In the genomic region with DNA sequence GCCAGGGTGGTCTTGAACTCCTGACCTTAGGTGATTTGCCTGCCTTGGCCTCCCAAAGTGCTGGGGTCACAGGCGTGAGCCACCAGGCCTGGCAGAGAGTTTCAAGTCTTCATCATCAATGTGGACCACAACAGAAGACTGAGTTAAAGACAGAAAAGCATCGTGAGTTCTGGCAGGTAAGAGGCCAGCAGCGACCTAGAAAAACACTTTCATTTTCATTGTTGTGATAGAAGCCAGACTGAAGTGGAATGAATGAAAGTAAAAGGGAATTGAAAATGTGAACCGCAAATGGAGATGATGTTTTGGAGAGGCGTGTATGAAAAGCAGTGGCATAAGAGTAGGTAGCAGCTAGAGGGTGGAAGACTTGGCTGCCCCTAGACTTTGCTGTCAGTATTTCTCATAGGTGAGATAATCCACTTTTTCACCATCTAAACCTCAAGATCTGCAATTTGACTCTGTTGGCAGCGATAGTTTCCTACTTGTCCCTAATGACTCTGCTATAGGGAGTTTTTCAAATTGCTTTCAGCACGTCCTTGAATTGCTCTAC, we compare ENCODE assay signal across 19 cellular contexts. TPM values are rescaled to one million over a fixed set of nuclear protein-coding genes. Genes with fewer than 3 reads are reported as not detected.
DNase-seq lines count a peak whose midpoint lies in the region; ATAC-seq, FAIRE-seq and TF ChIP-seq lines count a peak whose summit lies in the region.
"Had no signal": no experiment of that assay in that cellular context is flagged by ENCODE, and none has a peak within 500 bp of the region (broad histone marks: within the 10 kb centered on the region; RNA-seq: fewer than 3 reads in every experiment).

No MANE protein-coding gene starts in this region.

- no peaks in the 10 kb centered on the region for H4K20me1 ChIP-seq in OCI-LY3 (ENCODE audit: insufficient read depth, low read length)
- H4K20me1 ChIP-seq in GM12878 (ENCODE audit: control insufficient read depth, insufficient read depth): no peaks in the 10 kb centered on the region

- ATAC-seq in activated T-cell treated with anti-CD3 and anti-CD28 coated beads, Interleukin-2, amount 50 U/mL, for 72 hours (replicated peaks in 1 of 2): peak; percentile 34 to 66
- ATAC-seq in GM12878: peak; percentile 77
- peak; percentile 67 for ATAC-seq in stimulated activated effector memory CD8-positive, alpha-beta T cell treated with anti-CD3 and anti-CD28 coated beads, Interleukin-12 subunit alpha, Interleukin-12 subunit beta, amount 100 ng/mL, for 72 hours
- no peak for ATAC-seq in activated CD8-positive, alpha-beta T cell treated with anti-CD3 and anti-CD28 coated beads, Interleukin-2, amount 10 ng/mL, durations not matched to agents 7 days and 5 days

- H3K27me3 ChIP-seq in OCI-LY3 (ENCODE audit: low read depth, low read length) (no peaks in the 10 kb centered on the region), GM12878 (replicated peaks in 1 of 2; ENCODE audit: control insufficient read depth in 2 of 2, insufficient read depth in 2 of 2, low read length in 1 of 2) (no peaks in the 10 kb centered on the region), brain microvascular endothelial cell (replicated peaks) (no peaks in the 10 kb centered on the region)
- H3K27me3 ChIP-seq: Peyer's patch, SJCRH30 had no signal

- no peak overlapping the region for H3K4me3 Mint-ChIP-seq in activated T-cell treated with anti-CD3 and anti-CD28 coated beads, Interleukin-2, amount 50 U/mL, for 72 hours
- H3K4me3 Mint-ChIP-seq in stimulated activated effector memory CD8-positive, alpha-beta T cell treated with anti-CD3 and anti-CD28 coated beads, Interleukin-12 subunit alpha, Interleukin-12 subunit beta, amount 100 ng/mL, for 72 hours: no peak overlapping the region
- no peak overlapping the region for H3K4me3 Mint-ChIP-seq in activated CD8-positive, alpha-beta T cell treated with anti-CD3 and anti-CD28 coated beads, Interleukin-2, amount 10 ng/mL, durations not matched to agents 7 days and 5 days
- H3K4me3 Mint-ChIP-seq: B cell, CD14-positive monocyte, IgD-negative memory B cell had no signal

- H3K79me2 ChIP-seq in OCI-LY3 (ENCODE audit: low read length) (no peaks in the 10 kb centered on the region), GM12878 (ENCODE audit: control insufficient read depth, insufficient read depth, low read length) (no peaks in the 10 kb centered on the region)

- H2AFZ ChIP-seq in OCI-LY3 (ENCODE audit: low read depth, low read length) (peak overlapping the region; percentile 71; the same call in 1 of the 2 replicates), GM12878 (ENCODE audit: control insufficient read depth, low read depth, low read length) (no peak overlapping the region)

- SMC1A ChIA-PET in GM12878 (lab: Charles Lee; ENCODE audit: uncharacterized antibody, unreplicated experiment): no interaction called here

- no peak for TF ChIP-seq RAD21 in GM12878 (IDR thresholded peaks at IDR 0.05; ENCODE audit: insufficient read depth, low read depth, low read length)

- peak overlapping the region; percentile 69 for H3K4me3 ChIP-seq in OCI-LY3 (ENCODE audit: low read length)
- H3K4me3 ChIP-seq in GM12878: no peak overlapping the region
- H3K4me3 ChIP-seq in brain microvascular endothelial cell (ENCODE audit: low read depth, low read length): no peak overlapping the region
- H3K4me3 ChIP-seq: Peyer's patch, SJCRH30 had no signal

- no peaks in the 10 kb centered on the region for H3K27me3 Mint-ChIP-seq in activated T-cell treated with anti-CD3 and anti-CD28 coated beads, Interleukin-2, amount 50 U/mL, for 72 hours (ENCODE audit: low read depth)
- H3K27me3 Mint-ChIP-seq in activated CD8-positive, alpha-beta T cell treated with anti-CD3 and anti-CD28 coated beads, Interleukin-2, amount 10 ng/mL, durations not matched to agents 7 days and 5 days (ENCODE audit: low read depth): no peaks in the 10 kb centered on the region
- H3K27me3 Mint-ChIP-seq: B cell, IgD-negative memory B cell had no signal

- RAD21 ChIA-PET in GM12878 (lab: Charles Lee; ENCODE audit: unreplicated experiment): no interaction called here

- H3K9ac ChIP-seq in OCI-LY3 (ENCODE audit: low read length) (peak overlapping the region; percentile 20; the same call in 1 of the 2 replicates), GM12878 (ENCODE audit: control insufficient read depth, insufficient read depth, low read length) (no peak overlapping the region)

- POLR2A ChIA-PET in GM12878 (lab: Charles Lee): no interaction called here
- POLR2A ChIA-PET in activated CD8-positive, alpha-beta T cell treated with anti-CD3 and anti-CD28 coated beads, Interleukin-2, amount 10 ng/mL, durations not matched to agents 7 days and 5 days (lab: Charles Lee): no interaction called here

- no peaks in the 10 kb centered on the region for H3K9me3 Mint-ChIP-seq in activated T-cell treated with anti-CD3 and anti-CD28 coated beads, Interleukin-2, amount 50 U/mL, for 72 hours
- no peaks in the 10 kb centered on the region for H3K9me3 Mint-ChIP-seq in stimulated activated effector memory CD8-positive, alpha-beta T cell treated with anti-CD3 and anti-CD28 coated beads, Interleukin-12 subunit alpha, Interleukin-12 subunit beta, amount 100 ng/mL, for 72 hours
- no peaks in the 10 kb centered on the region for H3K9me3 Mint-ChIP-seq in activated CD8-positive, alpha-beta T cell treated with anti-CD3 and anti-CD28 coated beads, Interleukin-2, amount 10 ng/mL, durations not matched to agents 7 days and 5 days (ENCODE audit: insufficient read depth)

- no peaks in the 10 kb centered on the region for H3K4me1 Mint-ChIP-seq in activated T-cell treated with anti-CD3 and anti-CD28 coated beads, Interleukin-2, amount 50 U/mL, for 72 hours (ENCODE audit: low read depth)
- H3K4me1 Mint-ChIP-seq in stimulated activated effector memory CD8-positive, alpha-beta T cell treated with anti-CD3 and anti-CD28 coated beads, Interleukin-12 subunit alpha, Interleukin-12 subunit beta, amount 100 ng/mL, for 72 hours: peaks cover 6% of the 10 kb centered on the region
- no peaks in the 10 kb centered on the region for H3K4me1 Mint-ChIP-seq in activated CD8-positive, alpha-beta T cell treated with anti-CD3 and anti-CD28 coated beads, Interleukin-2, amount 10 ng/mL, durations not matched to agents 7 days and 5 days (ENCODE audit: low read depth)
- H3K4me1 Mint-ChIP-seq: B cell, CD14-positive monocyte, IgD-negative memory B cell had no signal

- intact Hi-C loops in GM12878 (cut with micrococcal nuclease; ENCODE audit: unreplicated experiment): no loop called here

- in situ Hi-C loops in GM12878 (cut with MboI): no loop called here
- in situ Hi-C loops in brain microvascular endothelial cell (cut with HindIII; ENCODE audit: low pct_ligation_motif_present, low sequenced_read_pairs): no loop called here

- H3K27ac Mint-ChIP-seq in activated T-cell treated with anti-CD3 and anti-CD28 coated beads, Interleukin-2, amount 50 U/mL, for 72 hours: no peak overlapping the region
- no peak overlapping the region for H3K27ac Mint-ChIP-seq in stimulated activated effector memory CD8-positive, alpha-beta T cell treated with anti-CD3 and anti-CD28 coated beads, Interleukin-12 subunit alpha, Interleukin-12 subunit beta, amount 100 ng/mL, for 72 hours
- H3K27ac Mint-ChIP-seq in activated CD8-positive, alpha-beta T cell treated with anti-CD3 and anti-CD28 coated beads, Interleukin-2, amount 10 ng/mL, durations not matched to agents 7 days and 5 days: no peak overlapping the region
- H3K27ac Mint-ChIP-seq: B cell, CD14-positive monocyte, IgD-negative memory B cell had no signal

- H3K4me1 ChIP-seq in OCI-LY3 (ENCODE audit: low read length) (peaks cover 18% of the 10 kb centered on the region), GM12878 (ENCODE audit: control insufficient read depth, insufficient read depth, low read length) (no peaks in the 10 kb centered on the region)
- H3K4me1 ChIP-seq: Peyer's patch, SJCRH30 had no signal

- no peak for FAIRE-seq in GM12878 (lab: Jason Lieb, UNC)

- H3K9me3 ChIP-seq in OCI-LY3 (ENCODE audit: insufficient read depth, low read length) (no peaks in the 10 kb centered on the region), GM12878 (replicated peaks; ENCODE audit: control insufficient read depth, insufficient read depth, low read length) (no peaks in the 10 kb centered on the region)
- H3K9me3 ChIP-seq: Peyer's patch, SJCRH30 had no signal

- no TSS peak for BruUV-seq in GM12878 (replicated peaks; lab: Mats Ljungman, UMichigan)

- no peak for TF ChIP-seq EP300 in GM12878 (IDR thresholded peaks at IDR 0.05; ENCODE audit: borderline replicate concordance in 1 of 2, control insufficient read depth in 1 of 2, low read depth in 2 of 2, low read length in 2 of 2)

- H3K4me2 ChIP-seq in OCI-LY3 (ENCODE audit: low read length) (peak overlapping the region; percentile 87), GM12878 (ENCODE audit: control insufficient read depth, insufficient read depth) (no peak overlapping the region)

- DNase-seq in activated T-cell treated with anti-CD3 and anti-CD28 coated beads, Interleukin-2, amount 50 U/mL, for 72 hours: no peak
- DNase-seq in activated T-cell treated with anti-CD3 and anti-CD28 coated beads, Interleukin-2, amount 50 U/mL, for 48 hours: no peak
- DNase-seq in GM12878 (ENCODE audit: low read depth, low spot score): no peak
- DNase-seq in stimulated activated effector memory CD8-positive, alpha-beta T cell treated with anti-CD3 and anti-CD28 coated beads, Interleukin-12 subunit alpha, Interleukin-12 subunit beta, amount 100 ng/mL, for 72 hours (ENCODE audit: low spot score in 2 of 2): no peak
- no peak for DNase-seq in brain microvascular endothelial cell
- no peak for DNase-seq in activated CD8-positive, alpha-beta T cell treated with anti-CD3 and anti-CD28 coated beads, Interleukin-2, amount 10 ng/mL, durations not matched to agents 7 days and 5 days
- no peak for DNase-seq in AML-193 (lab: John Stamatoyannopoulos, UW)
- DNase-seq: GOT3, HCEC 1CT, MV-4-11, NCI-H1694, NCI-H2081 treated with DMSO at 0.1 percent for 48 hours, NCI-H69, Peyer's patch, SJCRH30 had no signal

- H3K36me3 ChIP-seq in OCI-LY3 (replicated peaks; ENCODE audit: low read depth, low read length) (no peaks in the 10 kb centered on the region), GM12878 (ENCODE audit: control insufficient read depth in 2 of 2, insufficient read depth in 2 of 2, low read length in 1 of 2) (no peaks in the 10 kb centered on the region), brain microvascular endothelial cell (replicated peaks) (no peaks in the 10 kb centered on the region)
- H3K36me3 ChIP-seq: Peyer's patch, SJCRH30 had no signal

- TF ChIP-seq POLR2A in GM12878 (IDR thresholded peaks at IDR 0.05; ENCODE audit: low read depth, low read length): no peak

- H3K27ac ChIP-seq in OCI-LY3 (ENCODE audit: low read length) (peak overlapping the region; percentile 29), GM12878 (ENCODE audit: control insufficient read depth, insufficient read depth) (no peak overlapping the region), brain microvascular endothelial cell (no peak overlapping the region)
- H3K27ac ChIP-seq: Peyer's patch, SJCRH30 had no signal

- no peak; the same call in 1 of the 2 replicates for TF ChIP-seq CTCF in OCI-LY3 (IDR thresholded peaks at IDR 0.05; ENCODE audit: low read depth, low read length)
- TF ChIP-seq CTCF in GM12878 (IDR thresholded peaks at IDR 0.05 in 2 of 3, conservative IDR thresholded peaks at IDR 0.05 in 1 of 3; ENCODE audit: control insufficient read depth in 2 of 3, extremely low read depth in 1 of 3, insufficient read depth in 1 of 3, low read depth in 3 of 3, low read length in 3 of 3): no peak
- no peak for TF ChIP-seq CTCF in brain microvascular endothelial cell (IDR thresholded peaks at IDR 0.05; ENCODE audit: low read depth, low read length, missing control alignments)

- CTCF ChIA-PET in GM12878 (lab: Yijun Ruan, JAX): no interaction called here
- CTCF ChIA-PET in activated CD8-positive, alpha-beta T cell treated with anti-CD3 and anti-CD28 coated beads, Interleukin-2, amount 10 ng/mL, durations not matched to agents 7 days and 5 days (lab: Charles Lee): no interaction called here

- H3K36me3 Mint-ChIP-seq in activated T-cell treated with anti-CD3 and anti-CD28 coated beads, Interleukin-2, amount 50 U/mL, for 72 hours (ENCODE audit: insufficient read depth in 2 of 2): no peaks in the 10 kb centered on the region
- H3K36me3 Mint-ChIP-seq in stimulated activated effector memory CD8-positive, alpha-beta T cell treated with anti-CD3 and anti-CD28 coated beads, Interleukin-12 subunit alpha, Interleukin-12 subunit beta, amount 100 ng/mL, for 72 hours: no peaks in the 10 kb centered on the region
- H3K36me3 Mint-ChIP-seq in activated CD8-positive, alpha-beta T cell treated with anti-CD3 and anti-CD28 coated beads, Interleukin-2, amount 10 ng/mL, durations not matched to agents 7 days and 5 days (ENCODE audit: low read depth): no peaks in the 10 kb centered on the region
- H3K36me3 Mint-ChIP-seq: CD14-positive monocyte, IgD-negative memory B cell had no signal

- 29% methylated on average over 7 of the region's 7 CpGs for WGBS in GM12878 (ENCODE audit: insufficient coverage, insufficient replicate concordance, low lambda C conversion rate, missing lambda C conversion rate)

RNA-seq across cellular contexts. Expression of gene PLEKHA5, which starts 47.1 kb away (rescaled TPM):
- 1 to 10 TPM; 3.7 to 4.6 TPM for total RNA-seq in activated T-cell treated with anti-CD3 and anti-CD28 coated beads, Interleukin-2, amount 50 U/mL, for 72 hours
- not detected in 2 replicates for total RNA-seq in GM12878 (2013; cell fraction: nucleolus; rRNA removed)
- total RNA-seq in GM12878 (2014; rRNA removed) (0.05 and 0.11 TPM in 2 replicates), GM12878 (2014; rRNA removed; fragmentation: Illumina TruSeq; extraction: Trizol) (0.18 and 0.23 TPM in 2 replicates), GM12878 (2021) (0.33 and 0.51 TPM in 2 replicates)
- polyA plus RNA-seq in GM12878 (2011; ENCODE audit: low read depth): not detected
- polyA plus RNA-seq in GM12878 (2011; rRNA removed) (not detected in 2 replicates), GM12878 (2014; fragmentation: Illumina TruSeq; extraction: Trizol) (0.21 and 0.51 TPM in 2 replicates), GM12878 (2014; fragmentation: Nextera tagmentation; extraction: Ambion mirVana) (under 1 TPM in 1 of 2 experiments, not detected in 1; 0.09 TPM), GM12878 (2014; rRNA removed) (0.09 TPM in 2 replicates), GM12878 (2016; fragmentation: Nextera tagmentation; extraction: Ambion mirVana) (under 1 TPM in 1 of 2 experiments, not detected in 1; 0.28 TPM)
- not detected in 2 replicates for polyA plus RNA-seq in GM12878 (2011; cell fraction: cytosol; rRNA removed)
- not detected in 2 replicates for polyA plus RNA-seq in GM12878 (2011; cell fraction: nucleus; rRNA removed)
- 0.06 and 0.08 TPM in 2 replicates for polyA plus RNA-seq in GM12878 (2012)
- not detected in 2 replicates for polyA minus RNA-seq in GM12878 (2011; rRNA and poly(A)+ RNA removed)
- polyA minus RNA-seq in GM12878 (2011; cell fraction: cytosol; rRNA and poly(A)+ RNA removed): not detected in 2 replicates
- polyA minus RNA-seq in GM12878 (2011; cell fraction: nucleus; rRNA and poly(A)+ RNA removed): not detected in 2 replicates
- 1 to 10 TPM; 3.4 to 3.7 TPM for total RNA-seq in activated CD8-positive, alpha-beta T cell treated with anti-CD3 and anti-CD28 coated beads, Interleukin-2, amount 10 ng/mL, durations not matched to agents 7 days and 5 days
